In the genomic region with DNA sequence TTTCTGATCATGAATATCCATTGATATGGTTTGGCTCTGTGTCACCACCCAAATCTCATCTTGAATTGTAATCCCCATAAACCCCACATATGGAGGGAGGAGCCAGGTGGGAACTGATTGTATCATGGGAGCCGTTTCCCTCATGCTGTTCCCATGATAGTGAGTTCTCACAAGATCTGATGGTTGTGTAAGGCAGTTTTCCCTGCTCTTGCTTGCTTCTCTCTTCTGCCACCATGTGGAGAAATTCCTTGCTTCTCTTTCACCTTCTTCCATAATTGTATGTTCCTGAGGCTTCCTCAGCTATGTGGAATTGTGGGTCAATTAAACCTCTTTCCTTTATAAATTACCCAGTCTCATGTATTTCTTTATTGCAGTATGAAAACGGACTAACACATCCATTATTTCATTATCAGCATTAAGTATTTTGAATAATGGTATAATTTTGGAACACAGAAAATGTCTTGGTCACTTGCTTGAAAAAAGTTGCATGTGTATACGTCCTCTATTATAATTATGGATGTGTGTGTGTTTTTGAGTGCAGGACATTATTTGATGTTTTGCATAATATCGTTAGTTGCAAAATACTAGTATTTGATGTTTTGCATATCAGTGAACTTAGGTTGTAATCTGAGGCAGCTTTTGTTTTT, we compare ENCODE assay signal across 8 cellular contexts.
DNase-seq lines count a peak whose midpoint lies in the region; ATAC-seq, FAIRE-seq and TF ChIP-seq lines count a peak whose summit lies in the region.

No MANE protein-coding gene starts in this region.

- no peak overlapping the region for H3K4me2 ChIP-seq in GM12878 (ENCODE audit: control insufficient read depth, insufficient read depth)

- H3K4me3 ChIP-seq in LNCaP clone FGC (ENCODE audit: low read depth, low read length) (no peak overlapping the region), GM12878 (no peak overlapping the region), lower lobe of right lung (no peak overlapping the region)

- peak; percentile 58 for TF ChIP-seq CTCF in LNCaP clone FGC (IDR thresholded peaks at IDR 0.05; ENCODE audit: control insufficient read depth, extremely low read depth, insufficient read depth)
- TF ChIP-seq CTCF in GM12878 (IDR thresholded peaks at IDR 0.05 in 2 of 3, conservative IDR thresholded peaks at IDR 0.05 in 1 of 3; ENCODE audit: control insufficient read depth in 2 of 3, extremely low read depth in 1 of 3, insufficient read depth in 1 of 3, low read depth in 3 of 3, low read length in 3 of 3): peak in 1 of 3 experiments; percentile 18; a peak in 1 of 6 replicates
- TF ChIP-seq CTCF in lower lobe of right lung (IDR thresholded peaks at IDR 0.05): peak; percentile 26

- in situ Hi-C loops in GM12878 (cut with MboI): no loop called here

- BruUV-seq in GM12878 (replicated peaks; lab: Mats Ljungman, UMichigan): no TSS peak

- no peak overlapping the region for H3K9ac ChIP-seq in GM12878 (ENCODE audit: control insufficient read depth, insufficient read depth, low read length)

- H3K36me3 ChIP-seq in GM12878 (ENCODE audit: control insufficient read depth in 2 of 2, insufficient read depth in 2 of 2, low read length in 1 of 2): no peaks in the 10 kb centered on the region
- H3K36me3 ChIP-seq in lower lobe of right lung: no peaks in the 10 kb centered on the region

- H3K27me3 ChIP-seq in GM12878 (replicated peaks in 1 of 2; ENCODE audit: control insufficient read depth in 2 of 2, insufficient read depth in 2 of 2, low read length in 1 of 2) (no peaks in the 10 kb centered on the region), lower lobe of right lung (ENCODE audit: low read depth) (no peaks in the 10 kb centered on the region)

- H3K27ac ChIP-seq in GM12878 (ENCODE audit: control insufficient read depth, insufficient read depth): no peak overlapping the region
- no peak overlapping the region for H3K27ac ChIP-seq in lower lobe of right lung

- H3K27me3 Mint-ChIP-seq in effector memory CD8-positive, alpha-beta T cell: no peaks in the 10 kb centered on the region

- H4K20me1 ChIP-seq in GM12878 (ENCODE audit: control insufficient read depth, insufficient read depth): no peaks in the 10 kb centered on the region

- intact Hi-C loops in GM12878 (cut with micrococcal nuclease; ENCODE audit: unreplicated experiment): loop anchor here (5.0 kb wide), 1 partner anchor 336 kb away; the partner anchor contains the start of gene PCDH10
- intact Hi-C loops in lower lobe of right lung (cut with DNase I): no loop called here

- H3K79me2 ChIP-seq in GM12878 (ENCODE audit: control insufficient read depth, insufficient read depth, low read length): no peaks in the 10 kb centered on the region

- DNase-seq in DMS53 treated with DMSO at 0.1 percent for 48 hours (lab: John Stamatoyannopoulos, UW; ENCODE audit: unreplicated experiment): peak; percentile 17
- DNase-seq in LNCaP clone FGC (ENCODE audit: low read depth): peak; percentile 53
- no peak for DNase-seq in GM12878 (ENCODE audit: low read depth, low spot score)
- DNase-seq in lower lobe of right lung: no peak
- no peak for DNase-seq in effector memory CD8-positive, alpha-beta T cell

- RAD21 ChIA-PET in GM12878 (lab: Charles Lee; ENCODE audit: unreplicated experiment): interaction anchor here (1.3 kb wide), 1 partner anchor 330 kb away, joined by 5 read pairs; no protein-coding TSS in a partner anchor

- no peak overlapping the region for H2AFZ ChIP-seq in GM12878 (ENCODE audit: control insufficient read depth, low read depth, low read length)

- no peaks in the 10 kb centered on the region for H3K9me3 ChIP-seq in GM12878 (replicated peaks; ENCODE audit: control insufficient read depth, insufficient read depth, low read length)
- no peaks in the 10 kb centered on the region for H3K9me3 ChIP-seq in lower lobe of right lung

- H3K27ac Mint-ChIP-seq in effector memory CD8-positive, alpha-beta T cell: no peak overlapping the region

- H3K4me3 Mint-ChIP-seq in effector memory CD8-positive, alpha-beta T cell: no peak overlapping the region

- no peak for ATAC-seq in GM12878
- ATAC-seq in lower lobe of right lung: no peak
- no peak for ATAC-seq in HG02884 (IDR thresholded peaks at IDR 0.05; ENCODE audit: unreplicated experiment)
- no peak for ATAC-seq in GM18502 (IDR thresholded peaks at IDR 0.05; ENCODE audit: poor library complexity, unreplicated experiment)
- no peak for ATAC-seq in effector memory CD8-positive, alpha-beta T cell (replicated peaks)
- no peak for ATAC-seq in HG03108 (IDR thresholded peaks at IDR 0.05; ENCODE audit: unreplicated experiment)

- POLR2A ChIA-PET in GM12878 (lab: Charles Lee): no interaction called here

- H3K4me1 Mint-ChIP-seq in effector memory CD8-positive, alpha-beta T cell (ENCODE audit: low read depth in 2 of 2): no peaks in the 10 kb centered on the region

- no peak for TF ChIP-seq POLR2A in GM12878 (IDR thresholded peaks at IDR 0.05; ENCODE audit: low read depth, low read length)

- TF ChIP-seq EP300 in GM12878 (IDR thresholded peaks at IDR 0.05; ENCODE audit: borderline replicate concordance in 1 of 2, control insufficient read depth in 1 of 2, low read depth in 2 of 2, low read length in 2 of 2): no peak

- CTCF ChIA-PET in GM12878 (lab: Yijun Ruan, JAX): interaction anchor here (0.7 to 1.6 kb wide), 5 partner anchors 12 to 337 kb away, joined by 3 to 6 read pairs (median 4); no protein-coding TSS in a partner anchor

- TF ChIP-seq RAD21 in GM12878 (IDR thresholded peaks at IDR 0.05; ENCODE audit: insufficient read depth, low read depth, low read length): 0 out of 2 replicates have a peak, but pooled peaks have one; percentile 14

- no peaks in the 10 kb centered on the region for H3K36me3 Mint-ChIP-seq in effector memory CD8-positive, alpha-beta T cell (ENCODE audit: insufficient read depth)

- SMC1A ChIA-PET in GM12878 (lab: Charles Lee; ENCODE audit: uncharacterized antibody, unreplicated experiment): interaction anchor here (1.3 kb wide), 1 partner anchor 337 kb away, joined by 3 read pairs; no protein-coding TSS in a partner anchor

- H3K4me1 ChIP-seq in GM12878 (ENCODE audit: control insufficient read depth, insufficient read depth, low read length): no peaks in the 10 kb centered on the region
- H3K4me1 ChIP-seq in lower lobe of right lung: no peaks in the 10 kb centered on the region

- 14% methylated on average over 4 of the region's 4 CpGs for WGBS in GM12878 (ENCODE audit: insufficient coverage, insufficient replicate concordance, low lambda C conversion rate, missing lambda C conversion rate)

- H3K9me3 Mint-ChIP-seq in effector memory CD8-positive, alpha-beta T cell: peaks cover 6 to 8% of the 10 kb centered on the region in 2 donors

- FAIRE-seq in GM12878 (lab: Jason Lieb, UNC): no peak

TF ChIP-seq in GM12878, 131 proteins besides CTCF, POLR2A, EP300 and RAD21:
- TF ChIP-seq ZNF274 (IDR thresholded peaks at IDR 0.05; ENCODE audit: insufficient read depth, insufficient read length): no peak
- TF ChIP-seq SIX5 (IDR thresholded peaks at IDR 0.05; ENCODE audit: low read depth, low read length, severe bottlenecking): no peak
- TF ChIP-seq, protein P1, sequence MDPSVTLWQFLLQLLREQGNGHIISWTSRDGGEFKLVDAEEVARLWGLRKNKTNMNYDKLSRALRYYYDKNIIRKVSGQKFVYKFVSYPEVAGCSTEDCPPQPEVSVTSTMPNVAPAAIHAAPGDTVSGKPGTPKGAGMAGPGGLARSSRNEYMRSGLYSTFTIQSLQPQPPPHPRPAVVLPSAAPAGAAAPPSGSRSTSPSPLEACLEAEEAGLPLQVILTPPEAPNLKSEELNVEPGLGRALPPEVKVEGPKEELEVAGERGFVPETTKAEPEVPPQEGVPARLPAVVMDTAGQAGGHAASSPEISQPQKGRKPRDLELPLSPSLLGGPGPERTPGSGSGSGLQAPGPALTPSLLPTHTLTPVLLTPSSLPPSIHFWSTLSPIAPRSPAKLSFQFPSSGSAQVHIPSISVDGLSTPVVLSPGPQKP (IDR thresholded peaks at IDR 0.05; ENCODE audit: low read depth, low read length): no peak
- TF ChIP-seq, protein P2, sequence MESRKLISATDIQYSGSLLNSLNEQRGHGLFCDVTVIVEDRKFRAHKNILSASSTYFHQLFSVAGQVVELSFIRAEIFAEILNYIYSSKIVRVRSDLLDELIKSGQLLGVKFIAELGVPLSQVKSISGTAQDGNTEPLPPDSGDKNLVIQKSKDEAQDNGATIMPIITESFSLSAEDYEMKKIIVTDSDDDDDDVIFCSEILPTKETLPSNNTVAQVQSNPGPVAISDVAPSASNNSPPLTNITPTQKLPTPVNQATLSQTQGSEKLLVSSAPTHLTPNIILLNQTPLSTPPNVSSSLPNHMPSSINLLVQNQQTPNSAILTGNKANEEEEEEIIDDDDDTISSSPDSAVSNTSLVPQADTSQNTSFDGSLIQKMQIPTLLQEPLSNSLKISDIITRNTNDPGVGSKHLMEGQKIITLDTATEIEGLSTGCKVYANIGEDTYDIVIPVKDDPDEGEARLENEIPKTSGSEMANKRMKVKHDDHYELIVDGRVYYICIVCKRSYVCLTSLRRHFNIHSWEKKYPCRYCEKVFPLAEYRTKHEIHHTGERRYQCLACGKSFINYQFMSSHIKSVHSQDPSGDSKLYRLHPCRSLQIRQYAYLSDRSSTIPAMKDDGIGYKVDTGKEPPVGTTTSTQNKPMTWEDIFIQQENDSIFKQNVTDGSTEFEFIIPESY (IDR thresholded peaks at IDR 0.05): no peak

Comparison
In these comparisons a context has a peak if more than half of its experiments do, and no peak if none do; other contexts are left out.
1. DNase-seq: peak in DMS53 treated with DMSO at 0.1 percent for 48 hours (single experiment) and LNCaP clone FGC (single experiment); none in GM12878 (single experiment), lower lobe of right lung (single experiment) and effector memory CD8-positive, alpha-beta T cell (0 of 3).